ENCODE assay signal across 8 cellular contexts in the genomic region with DNA sequence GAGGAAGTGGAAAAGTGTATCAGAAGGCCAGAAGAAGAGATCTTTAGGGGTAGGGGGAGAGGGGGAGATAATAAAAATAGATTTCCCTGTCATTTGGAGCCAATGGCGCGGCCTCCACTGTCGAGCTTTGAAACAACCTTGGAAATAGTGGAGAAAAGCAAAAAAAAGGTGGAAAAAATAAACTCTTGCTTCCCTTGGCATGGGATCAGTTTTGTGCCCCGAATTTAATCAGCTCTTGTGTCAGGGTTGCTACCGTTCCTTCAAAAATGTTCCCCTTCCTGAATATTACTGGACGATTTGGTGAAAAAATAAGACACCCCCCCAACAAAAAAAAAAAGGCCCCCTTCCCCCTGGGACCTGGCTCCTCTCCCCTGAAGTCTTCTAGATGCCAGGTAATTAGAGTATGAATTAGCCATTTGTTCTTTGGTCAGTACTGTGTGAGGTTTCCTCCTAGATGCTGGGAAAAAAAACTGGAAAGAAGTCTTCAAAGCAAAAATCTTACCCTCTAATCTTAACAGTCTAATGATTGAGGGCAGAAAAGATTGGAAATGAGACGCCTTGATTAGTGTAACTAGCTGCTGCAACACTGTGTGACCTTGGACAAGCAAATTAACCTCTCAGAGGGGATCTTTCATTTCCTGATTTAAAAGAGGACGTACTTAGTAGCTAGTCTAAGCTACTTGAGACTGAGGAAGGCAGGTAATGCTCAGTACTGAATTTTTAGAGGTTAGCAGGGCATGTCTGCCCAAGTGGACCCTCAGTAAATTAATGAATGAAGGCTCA. TPM values are rescaled to one million over a fixed set of nuclear protein-coding genes. Genes with fewer than 3 reads are reported as not detected.
DNase-seq lines count a peak whose midpoint lies in the region; TF ChIP-seq lines count a peak whose summit lies in the region.

No MANE protein-coding gene starts in this region.

- no peak for DNase-seq in AG10803 (ENCODE audit: low read depth)
- DNase-seq in NCI-H774 (lab: John Stamatoyannopoulos, UW) = peak; percentile 7
- DNase-seq in adrenal gland = peak in 1 of 7 donors; percentile 20
- no peak for DNase-seq in spleen
- no peak for DNase-seq in cerebellar nuclear complex (lab: John Stamatoyannopoulos, UW)
- no peak for DNase-seq in HuH-7 (ENCODE audit: low spot score)

- 0 to 1% (median 1%) methylated on average over 8 of the region's 8 CpGs for WGBS in adrenal gland, 4 donors
- WGBS in spleen, 5 donors = 0 to 1% (median 0%) methylated on average over 8 of the region's 8 CpGs

- H3K27ac ChIP-seq in adrenal gland (peak overlapping the region; percentile 93 to 100 (median 96)), spleen (peak overlapping the region; percentile 74 to 100 (median 100))

- H3K4me1 ChIP-seq in adrenal gland (replicated peaks in 1 of 2) (peaks cover 29 to 40% of the 10 kb centered on the region in 2 donors), spleen (peaks cover 35 to 58% (median 50%) of the 10 kb centered on the region in 6 donors)

- no peak for TF ChIP-seq CTCF in AG10803 (conservative IDR thresholded peaks at IDR 0.05; ENCODE audit: low read length)
- TF ChIP-seq CTCF in adrenal gland (IDR thresholded peaks at IDR 0.05) = no peak
- no peak for TF ChIP-seq CTCF in spleen (IDR thresholded peaks at IDR 0.05 in 8 of 11, conservative IDR thresholded peaks at IDR 0.05 in 3 of 11)

- intact Hi-C loops in adrenal gland (cut with DNase I) = no loop called here
- intact Hi-C loops in spleen (cut with DNase I; ENCODE audit: low total_unique reads) = no loop called here

- TF ChIP-seq POLR2A in GM19099 (IDR thresholded peaks at IDR 0.05; ENCODE audit: extremely low read depth, insufficient read length, low read depth) = peak; percentile 68
- TF ChIP-seq POLR2A in adrenal gland (IDR thresholded peaks at IDR 0.05) = peak in 1 of 2 donors; percentile 20
- TF ChIP-seq POLR2A in spleen (IDR thresholded peaks at IDR 0.05) = peak in 2 of 3 donors; percentile 31 to 55

- H3K9me3 ChIP-seq in adrenal gland (replicated peaks in 1 of 3) = no peaks in the 10 kb centered on the region
- no peaks in the 10 kb centered on the region for H3K9me3 ChIP-seq in iPS-18c (ENCODE audit: control insufficient read depth, insufficient read depth, low read length)
- H3K9me3 ChIP-seq in spleen = no peaks in the 10 kb centered on the region

- H3K4me3 ChIP-seq in AG10803 (ENCODE audit: low read length) (peak overlapping the region; percentile 79), adrenal gland (peak overlapping the region in 3 of 4 donors; percentile 49 to 76 (median 73)), iPS-18c (ENCODE audit: insufficient read depth, low read depth, low read length) (peak overlapping the region; percentile 73), spleen (peak overlapping the region; percentile 37 to 86 (median 53))

- H3K27me3 ChIP-seq in adrenal gland (no peaks in the 10 kb centered on the region), spleen (replicated peaks in 1 of 7) (no peaks in the 10 kb centered on the region)

- H3K36me3 ChIP-seq in adrenal gland (replicated peaks in 1 of 2) = peaks cover 0 to 26% of the 10 kb centered on the region in 2 donors
- H3K36me3 ChIP-seq in spleen = peaks cover 0 to 28% (median 27%) of the 10 kb centered on the region in 6 donors

RNA-seq across cellular contexts. Expression of a gene that starts 0.9 kb away (rescaled TPM):
- total RNA-seq in adrenal gland (100 to 1,000 TPM; 111 to 335 (median 216) TPM), spleen (100 to 1,000 TPM; 386 to 649 (median 405) TPM)
- polyA plus RNA-seq in adrenal gland (100 to 1,000 TPM; 278 to 714 (median 656) TPM), spleen (100 to 1,000 TPM; 287 to 638 (median 423) TPM)

RNA-seq across cellular contexts. Expression of a gene that starts 28.9 kb away (rescaled TPM):
- 10 to 100 TPM; 17.0 to 45.1 (median 36.8) TPM for total RNA-seq in adrenal gland
- polyA plus RNA-seq in adrenal gland = 10 to 100 TPM; 15.0 to 27.8 (median 17.8) TPM
- total RNA-seq in spleen = 10 to 100 TPM; 49.9 to 89.9 (median 69.4) TPM
- polyA plus RNA-seq in spleen = 10 to 100 TPM; 40.0 to 49.3 (median 45.3) TPM

RNA-seq across cellular contexts. Expression of a gene that starts 43.7 kb away (rescaled TPM):
- total RNA-seq in adrenal gland = 100 to 1,000 TPM; 154 to 477 (median 235) TPM
- polyA plus RNA-seq in adrenal gland = 1,000 to 10,000 TPM in 1 of 3 donors, 100 to 1,000 TPM in 1, 10 to 100 TPM in 1; 50.1 to 1,321 (median 664) TPM
- total RNA-seq in spleen = 100 to 1,000 TPM in 3 of 7 donors, 10 to 100 TPM in 4; 66.2 to 166 (median 75.7) TPM
- 100 to 1,000 TPM; 333 to 372 (median 354) TPM for polyA plus RNA-seq in spleen

RNA-seq across cellular contexts. Expression of a gene that starts 43.8 kb away (rescaled TPM):
- total RNA-seq in adrenal gland = 100 to 1,000 TPM in 5 of 8 donors, 10 to 100 TPM in 3; 40.1 to 129 (median 113) TPM
- polyA plus RNA-seq in adrenal gland = 10 to 100 TPM; 60.3 to 97.1 (median 73.1) TPM
- 10 to 100 TPM; 22.8 to 40.8 (median 25.6) TPM for total RNA-seq in spleen
- polyA plus RNA-seq in spleen = 10 to 100 TPM; 21.3 to 33.8 (median 29.7) TPM
